1 cellular context compared by ENCODE assay signal in the genomic region with DNA sequence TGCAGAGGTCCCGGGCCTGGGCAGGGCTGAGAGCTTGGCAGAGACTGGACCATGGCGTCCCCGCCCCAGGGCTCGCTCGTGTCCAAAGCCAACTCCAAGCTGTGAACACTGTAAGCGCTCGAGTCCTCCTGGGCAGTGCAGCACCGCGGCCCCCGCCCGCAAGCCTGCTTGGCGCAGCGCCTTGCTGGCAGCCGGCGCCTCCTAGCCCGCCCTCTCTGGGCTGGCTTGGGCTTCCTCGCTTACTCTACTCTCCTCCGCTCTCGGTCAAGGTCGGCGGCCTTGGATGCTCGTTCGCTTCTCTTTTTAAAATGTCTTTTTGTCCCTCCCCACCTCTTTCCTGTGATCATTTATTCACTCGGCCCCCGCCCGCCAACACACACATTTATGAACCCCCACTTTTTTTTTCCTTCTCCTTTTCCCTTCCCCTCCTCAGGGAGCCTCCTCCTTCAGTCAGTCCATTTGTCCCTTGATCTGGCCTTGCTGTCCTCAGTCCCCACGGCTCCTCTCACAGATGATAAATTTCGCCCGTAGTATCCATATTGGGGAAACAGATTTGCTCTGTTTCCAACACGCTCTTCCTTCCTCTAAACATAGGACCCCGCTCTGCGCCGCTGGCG.
TF ChIP-seq lines count a peak whose summit lies in the region.

No MANE protein-coding gene starts in this region.

TF ChIP-seq in H1, 55 proteins besides CTCF, POLR2A, EP300 and RAD21 (continued from another document):
- no peak for TF ChIP-seq RXRA (IDR thresholded peaks at IDR 0.05; ENCODE audit: insufficient read depth, low read depth, low read length)
- TF ChIP-seq EZH2 (IDR thresholded peaks at IDR 0.05; ENCODE audit: low read depth, low read length, severe bottlenecking) = peak; percentile 64
- TF ChIP-seq SUZ12 (IDR thresholded peaks at IDR 0.05; ENCODE audit: low read length) = peak; percentile 15; the same call in 1 of the 2 replicates
- no peak for TF ChIP-seq CBX8 (IDR thresholded peaks at IDR 0.05; ENCODE audit: borderline replicate concordance, low read depth, low read length)
- TF ChIP-seq TAF7 (optimal IDR thresholded peaks at IDR 0.05; ENCODE audit: borderline replicate concordance, low read depth, low read length) = no peak
TF ChIP-seq in H1: peak in this region for 3.
